In the genomic region with DNA sequence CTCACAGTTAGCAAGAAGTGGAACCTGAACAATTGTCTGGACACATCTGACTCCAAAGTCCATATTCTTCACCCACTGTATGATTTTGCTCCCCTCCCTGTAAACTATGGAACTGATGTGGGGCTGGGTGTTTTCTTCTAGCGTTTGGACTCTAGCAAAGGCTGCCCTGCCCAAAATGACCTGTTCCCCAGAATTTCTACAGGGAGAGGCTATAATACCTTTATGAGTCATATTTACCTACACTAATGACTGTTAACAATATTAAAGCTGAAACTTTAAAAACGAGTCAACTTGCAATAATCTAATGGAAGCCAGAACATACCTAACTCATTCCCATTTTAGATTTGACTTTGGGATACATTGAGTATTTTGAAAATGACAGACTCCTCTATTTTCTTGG, we compare ENCODE assay signal across 24 cellular contexts.
DNase-seq lines count a peak whose midpoint lies in the region; ATAC-seq, FAIRE-seq and TF ChIP-seq lines count a peak whose summit lies in the region.
"Had no signal": no experiment of that assay in that cellular context is flagged by ENCODE, and none has a peak within 500 bp of the region (broad histone marks: within the 10 kb centered on the region; RNA-seq: fewer than 3 reads in every experiment).

No MANE protein-coding gene starts in this region.

- H3K27me3 Mint-ChIP-seq in activated CD4-positive, alpha-beta memory T cell treated with anti-CD3 and anti-CD28 coated beads, Interleukin-2, amount 10 ng/mL, durations not matched to agents 7 days and 5 days = no peaks in the 10 kb centered on the region
- H3K27me3 Mint-ChIP-seq: CD4-positive, alpha-beta memory T cell had no signal

- FAIRE-seq in bronchial epithelial cell (lab: Jason Lieb, UNC) = no peak
- FAIRE-seq in small intestine (lab: Jason Lieb, UNC) = no peak
- FAIRE-seq: GM12892, H1 had no signal

- ATAC-seq in GM19035 (IDR thresholded peaks at IDR 0.05; ENCODE audit: unreplicated experiment) = no peak
- ATAC-seq: HCT116, Panc1 had no signal

- H3K27ac ChIP-seq in small intestine (ENCODE audit: low read depth in 1 of 2, low read length in 1 of 2) = no peak overlapping the region
- H3K27ac ChIP-seq: BLaER1 treated with 17β-estradiol and CSF1 and Interleukin-3, amounts not matched to agents 10 nM and 100 nM; SJCRH30 had no signal

- no peak overlapping the region for H3K27ac Mint-ChIP-seq in activated CD4-positive, alpha-beta memory T cell treated with anti-CD3 and anti-CD28 coated beads, Interleukin-2, amount 10 ng/mL, durations not matched to agents 7 days and 5 days
- H3K27ac Mint-ChIP-seq: IgD-negative memory B cell had no signal

- no peaks in the 10 kb centered on the region for H3K4me1 ChIP-seq in small intestine (ENCODE audit: control insufficient read depth in 2 of 2, insufficient read depth in 1 of 2, low read depth in 1 of 2, low read length in 1 of 2)
- H3K4me1 ChIP-seq: Caco-2, SJCRH30 had no signal

- no peaks in the 10 kb centered on the region for H3K9me3 ChIP-seq in small intestine (ENCODE audit: control insufficient read depth, low read depth)
- H3K9me3 ChIP-seq: Caco-2, SJCRH30 had no signal

- TF ChIP-seq CTCF in GM06990 (IDR thresholded peaks at IDR 0.05; ENCODE audit: insufficient read depth, low read length, poor library complexity, severe bottlenecking) (no peak), bronchial epithelial cell (IDR thresholded peaks at IDR 0.05; ENCODE audit: insufficient read depth, low read length, severe bottlenecking) (no peak)

- POLR2A ChIA-PET in activated CD4-positive, alpha-beta memory T cell treated with anti-CD3 and anti-CD28 coated beads, Interleukin-2, amount 10 ng/mL, durations not matched to agents 7 days and 5 days (lab: Charles Lee) = no interaction called here

- no peak overlapping the region for H3K4me3 Mint-ChIP-seq in activated CD4-positive, alpha-beta memory T cell treated with anti-CD3 and anti-CD28 coated beads, Interleukin-2, amount 10 ng/mL, durations not matched to agents 7 days and 5 days
- H3K4me3 Mint-ChIP-seq: CD4-positive, alpha-beta memory T cell; IgD-negative memory B cell had no signal

- DNase-seq in GM06990 (ENCODE audit: extremely low read depth, insufficient read length) (peak; percentile 16), LoVo (ENCODE audit: low spot score) (peak; percentile 35), bronchial epithelial cell (ENCODE audit: low read depth) (peak; percentile 61), small intestine (peak; percentile 15), SW 1271 (lab: John Stamatoyannopoulos, UW) (no peak)
- no peak for DNase-seq in activated CD4-positive, alpha-beta memory T cell treated with anti-CD3 and anti-CD28 coated beads, Interleukin-2, amount 10 ng/mL, durations not matched to agents 7 days and 5 days
- DNase-seq: 8988T; Caco-2; CD4-positive, alpha-beta memory T cell; DMS 273 treated with DMSO at 0.1 percent for 48 hours; DND-41; MG63; NCI-H1417 treated with DMSO at 0.1 percent for 48 hours; NCI-H187; NCI-H446 treated with DMSO at 0.1 percent for 48 hours; NCI-H526 treated with DMSO at 0.1 percent for 48 hours; SJCRH30 had no signal

- CTCF ChIA-PET in activated CD4-positive, alpha-beta memory T cell treated with anti-CD3 and anti-CD28 coated beads, Interleukin-2, amount 10 ng/mL, durations not matched to agents 7 days and 5 days (lab: Charles Lee) = no interaction called here

- H3K27me3 ChIP-seq in GM06990 (replicated peaks; ENCODE audit: control insufficient read depth, insufficient read depth, low read length) (no peaks in the 10 kb centered on the region), bronchial epithelial cell (ENCODE audit: control insufficient read depth, insufficient read depth, low read length) (no peaks in the 10 kb centered on the region), small intestine (ENCODE audit: control insufficient read depth in 2 of 2, insufficient read depth in 2 of 2, low read length in 2 of 2) (no peaks in the 10 kb centered on the region)
- H3K27me3 ChIP-seq: BLaER1 treated with 17β-estradiol and CSF1 and Interleukin-3, amounts not matched to agents 10 nM and 100 nM; MG63; SJCRH30 had no signal

- no peaks in the 10 kb centered on the region for H3K36me3 ChIP-seq in GM06990 (ENCODE audit: control insufficient read depth, insufficient read depth, low read length)
- no peaks in the 10 kb centered on the region for H3K36me3 ChIP-seq in bronchial epithelial cell (ENCODE audit: control insufficient read depth, insufficient read depth, low read length)
- no peaks in the 10 kb centered on the region for H3K36me3 ChIP-seq in small intestine (ENCODE audit: control insufficient read depth in 2 of 2, insufficient read depth in 2 of 2, low read length in 2 of 2)
- H3K36me3 ChIP-seq: BLaER1 treated with 17β-estradiol and CSF1 and Interleukin-3, amounts not matched to agents 10 nM and 100 nM; MG63; SJCRH30 had no signal

- peaks cover 4% of the 10 kb centered on the region for H3K36me3 Mint-ChIP-seq in activated CD4-positive, alpha-beta memory T cell treated with anti-CD3 and anti-CD28 coated beads, Interleukin-2, amount 10 ng/mL, durations not matched to agents 7 days and 5 days (ENCODE audit: low read depth)
- H3K36me3 Mint-ChIP-seq: IgD-negative memory B cell had no signal

- 11 to 54% (median 27%) methylated on average over 2 of the region's 2 CpGs for whole genome bisulfite sequencing in small intestine, 3 donors

- peaks cover 5% of the 10 kb centered on the region for H3K4me1 Mint-ChIP-seq in activated CD4-positive, alpha-beta memory T cell treated with anti-CD3 and anti-CD28 coated beads, Interleukin-2, amount 10 ng/mL, durations not matched to agents 7 days and 5 days
- H3K4me1 Mint-ChIP-seq: IgD-negative memory B cell had no signal

- H3K4me3 ChIP-seq in GM06990 (replicated peaks; ENCODE audit: low read depth, low read length) = no peak overlapping the region
- H3K4me3 ChIP-seq in bronchial epithelial cell (ENCODE audit: low read depth, low read length) = no peak overlapping the region
- no peak overlapping the region for H3K4me3 ChIP-seq in small intestine (ENCODE audit: low read depth in 1 of 2, low read length in 2 of 2)
- H3K4me3 ChIP-seq: BLaER1 treated with 17β-estradiol and CSF1 and Interleukin-3, amounts not matched to agents 10 nM and 100 nM; MG63; SJCRH30 had no signal

- H3K9me3 Mint-ChIP-seq in activated CD4-positive, alpha-beta memory T cell treated with anti-CD3 and anti-CD28 coated beads, Interleukin-2, amount 10 ng/mL, durations not matched to agents 7 days and 5 days = peaks cover 4% of the 10 kb centered on the region

Comparison
In these comparisons a context has a peak if more than half of its experiments do, and no peak if none do; other contexts are left out.
1. DNase-seq: peak in GM06990 (single experiment), LoVo (single experiment), bronchial epithelial cell (single experiment) and small intestine (single experiment); none in activated CD4-positive, alpha-beta memory T cell treated with anti-CD3 and anti-CD28 coated beads, Interleukin-2, amount 10 ng/mL, durations not matched to agents 7 days and 5 days (single experiment) and SW 1271 (0 of 2).